In the genomic region with DNA sequence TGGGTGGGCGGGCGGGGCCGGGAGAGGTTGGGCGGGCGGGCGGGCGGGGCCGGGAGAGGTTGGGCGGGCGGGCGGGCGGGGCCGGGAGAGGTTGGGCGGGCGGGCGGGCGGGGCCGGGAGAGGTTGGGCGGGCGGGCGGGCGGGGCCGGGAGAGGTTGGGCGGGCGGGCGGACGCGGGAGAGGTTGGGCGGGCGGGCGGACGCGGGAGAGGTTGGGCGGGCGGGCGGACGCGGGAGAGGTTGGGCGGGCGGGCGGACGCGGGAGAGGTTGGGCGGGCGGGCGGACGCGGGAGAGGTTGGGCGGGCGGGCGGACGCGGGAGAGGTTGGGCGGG, we compare ENCODE assay signal across 8 cellular contexts. TPM values are rescaled to one million over a fixed set of nuclear protein-coding genes. Genes with fewer than 3 reads are reported as not detected.
DNase-seq lines count a peak whose midpoint lies in the region; ATAC-seq, FAIRE-seq and TF ChIP-seq lines count a peak whose summit lies in the region.
"Not testable (repeated sequence)": the region's sequence is repeated elsewhere in the genome, so short reads cannot be mapped to it uniquely, and the experiment has no call there.

No MANE protein-coding gene starts in this region.

- DNase-seq in DND-41; activated CD4-positive, alpha-beta T cell treated with anti-CD3 and anti-CD28 coated beads for 36 hours; brain microvascular endothelial cell; esophagus squamous epithelium (lab: John Stamatoyannopoulos, UW); memory B cell (ENCODE audit: low spot score in 2 of 2); small intestine; uterus: not testable (repeated sequence)

- H3K4me2 ChIP-seq in DND-41 (ENCODE audit: insufficient read depth, low read length) (peak overlapping the region; percentile 63; the same call in 1 of the 2 replicates), OCI-LY1 (ENCODE audit: low read length) (peak overlapping the region; percentile 94; the same call in 1 of the 2 replicates)

- H3K4me3 Mint-ChIP-seq in activated CD4-positive, alpha-beta T cell treated with anti-CD3 and anti-CD28 coated beads for 36 hours: peak overlapping the region; percentile 87
- H3K4me3 Mint-ChIP-seq in memory B cell: peak overlapping the region; percentile 89

- CTCF ChIA-PET in activated CD4-positive, alpha-beta T cell treated with anti-CD3 and anti-CD28 coated beads for 36 hours (lab: Charles Lee): interaction anchor here (1.1 to 2.9 kb wide), 2 partner anchors 10 to 48 kb away, joined by 4 to 31 read pairs; partner anchors contain the start of gene NMT1

- intact Hi-C loops in activated CD4-positive, alpha-beta T cell treated with anti-CD3 and anti-CD28 coated beads for 36 hours (cut with DNase I, micrococcal nuclease): loop anchor here (1.0 to 5.0 kb wide), 11 partner anchors 10 to 1274 kb away; partner anchors contain the start of genes NMT1 (in 2 of the 2), C1QL1 (in 1 of the 2), DUSP3 (in 1 of the 2) and EFTUD2 (in 1 of the 2)
- intact Hi-C loops in esophagus squamous epithelium (cut with DNase I): loop anchor here (5.0 kb wide), 1 partner anchor 41 kb away; no protein-coding TSS in a partner anchor
- intact Hi-C loops in uterus (cut with DNase I; ENCODE audit: low total_unique reads): not testable (repeated sequence)

- no CpG with 5 or more reads among the region's 54 CpGs for WGBS in esophagus squamous epithelium, 2 donors
- WGBS in small intestine, 3 donors: 0% methylated on average over 4 of the region's 54 CpGs; no CpG with 5 or more reads in 2 of the 3 donors

- H3K9me3 ChIP-seq in DND-41 (ENCODE audit: insufficient read depth, low read length, severe bottlenecking); OCI-LY1 (ENCODE audit: low read length); esophagus squamous epithelium; small intestine (ENCODE audit: control insufficient read depth, low read depth); uterus: not testable (repeated sequence)

- not testable (repeated sequence) for H3K36me3 ChIP-seq in DND-41 (ENCODE audit: insufficient read depth, low read length); OCI-LY1 (ENCODE audit: insufficient read depth, low read length); brain microvascular endothelial cell (replicated peaks); esophagus squamous epithelium; small intestine (ENCODE audit: control insufficient read depth in 2 of 2, insufficient read depth in 2 of 2, low read length in 2 of 2); uterus

- not testable (repeated sequence) for H3K9me3 Mint-ChIP-seq in activated CD4-positive, alpha-beta T cell treated with anti-CD3 and anti-CD28 coated beads for 36 hours (ENCODE audit: low read depth); memory B cell

- not testable (repeated sequence) for H3K27me3 Mint-ChIP-seq in activated CD4-positive, alpha-beta T cell treated with anti-CD3 and anti-CD28 coated beads for 36 hours; memory B cell

- not testable (repeated sequence) for H2AFZ ChIP-seq in DND-41 (ENCODE audit: low read depth, low read length); OCI-LY1 (ENCODE audit: low read length)

- TF ChIP-seq POLR2A in esophagus squamous epithelium (IDR thresholded peaks at IDR 0.05); uterus (IDR thresholded peaks at IDR 0.05): not testable (repeated sequence)

- H3K27me3 ChIP-seq in DND-41 (ENCODE audit: insufficient read depth, low read length, poor library complexity); OCI-LY1 (ENCODE audit: insufficient read depth, low read length); brain microvascular endothelial cell (replicated peaks); esophagus squamous epithelium; small intestine (ENCODE audit: control insufficient read depth in 2 of 2, insufficient read depth in 2 of 2, low read length in 2 of 2); uterus: not testable (repeated sequence)

- ATAC-seq in DND-41 (ENCODE audit: insufficient read depth, low read depth); activated CD4-positive, alpha-beta T cell treated with anti-CD3 and anti-CD28 coated beads for 36 hours; memory B cell (ENCODE audit: low read depth): not testable (repeated sequence)

- peaks cover 34% of the 10 kb centered on the region for H3K4me1 ChIP-seq in DND-41 (ENCODE audit: insufficient read depth, low read length)
- H3K4me1 ChIP-seq in OCI-LY1 (ENCODE audit: insufficient read depth, low read length, severe bottlenecking): peaks cover 32% of the 10 kb centered on the region
- H3K4me1 ChIP-seq in esophagus squamous epithelium: peaks cover 22 to 57% (median 36%) of the 10 kb centered on the region in 3 donors
- H3K4me1 ChIP-seq in small intestine (ENCODE audit: control insufficient read depth in 2 of 2, insufficient read depth in 1 of 2, low read depth in 1 of 2, low read length in 1 of 2); uterus: not testable (repeated sequence)

- in situ Hi-C loops in brain microvascular endothelial cell (cut with HindIII; ENCODE audit: low pct_ligation_motif_present, low sequenced_read_pairs): not testable (repeated sequence)

- not testable (repeated sequence) for H3K4me3 ChIP-seq in DND-41 (ENCODE audit: low read depth in 1 of 2, low read length in 2 of 2)
- H3K4me3 ChIP-seq in OCI-LY1 (ENCODE audit: low read depth, low read length, poor library complexity, severe bottlenecking) (peak overlapping the region; percentile 76), brain microvascular endothelial cell (ENCODE audit: low read depth, low read length) (peak overlapping the region; percentile 64), esophagus squamous epithelium (peak overlapping the region; percentile 26 to 86 (median 52)), small intestine (ENCODE audit: low read depth in 1 of 2, low read length in 2 of 2) (peak overlapping the region; percentile 38 to 69), uterus (peak overlapping the region; percentile 37 to 48)

- POLR2A ChIA-PET in activated CD4-positive, alpha-beta T cell treated with anti-CD3 and anti-CD28 coated beads for 36 hours (lab: Charles Lee): interaction anchor here (0.6 to 1.9 kb wide), 2 partner anchors 10 to 573 kb away, joined by 5 to 6 read pairs; partner anchors contain the start of gene NMT1

- H3K9ac ChIP-seq in DND-41 (ENCODE audit: low read depth, low read length): peak overlapping the region; percentile 66
- peak overlapping the region; percentile 94; the same call in 1 of the 2 replicates for H3K9ac ChIP-seq in OCI-LY1 (ENCODE audit: low read length)

- H3K79me2 ChIP-seq in DND-41 (ENCODE audit: insufficient read depth, low read length) (peaks cover 51% of the 10 kb centered on the region), OCI-LY1 (ENCODE audit: insufficient read depth, low read length) (peaks cover 26% of the 10 kb centered on the region)

- peaks cover 48% of the 10 kb centered on the region for H3K4me1 Mint-ChIP-seq in activated CD4-positive, alpha-beta T cell treated with anti-CD3 and anti-CD28 coated beads for 36 hours
- H3K4me1 Mint-ChIP-seq in memory B cell: peaks cover 19% of the 10 kb centered on the region

- H3K27ac Mint-ChIP-seq in activated CD4-positive, alpha-beta T cell treated with anti-CD3 and anti-CD28 coated beads for 36 hours; memory B cell: not testable (repeated sequence)

- not testable (repeated sequence) for H3K9me2 ChIP-seq in OCI-LY1 (ENCODE audit: low read depth, low read length)

- H3K27ac ChIP-seq in DND-41 (ENCODE audit: low read length); brain microvascular endothelial cell: not testable (repeated sequence)
- peak overlapping the region; percentile 90 for H3K27ac ChIP-seq in OCI-LY1 (ENCODE audit: low read depth, low read length, poor library complexity, severe bottlenecking)
- H3K27ac ChIP-seq in esophagus squamous epithelium: peak overlapping the region; percentile 85 to 99 (median 94)
- H3K27ac ChIP-seq in small intestine (ENCODE audit: low read depth in 1 of 2, low read length in 1 of 2): peak overlapping the region in 1 of 2 donors; percentile 83
- peak overlapping the region in 1 of 2 donors; percentile 79 for H3K27ac ChIP-seq in uterus

- H3K36me3 Mint-ChIP-seq in activated CD4-positive, alpha-beta T cell treated with anti-CD3 and anti-CD28 coated beads for 36 hours (ENCODE audit: low read depth): peaks cover 26% of the 10 kb centered on the region
- not testable (repeated sequence) for H3K36me3 Mint-ChIP-seq in memory B cell

- FAIRE-seq in small intestine (lab: Jason Lieb, UNC): not testable (repeated sequence)

- TF ChIP-seq CTCF in DND-41 (IDR thresholded peaks at IDR 0.05; ENCODE audit: borderline replicate concordance, extremely low read depth, low read length, poor library complexity, severe bottlenecking); OCI-LY1 (IDR thresholded peaks at IDR 0.05; ENCODE audit: low read length); brain microvascular endothelial cell (IDR thresholded peaks at IDR 0.05; ENCODE audit: low read depth, low read length, missing control alignments); esophagus squamous epithelium (IDR thresholded peaks at IDR 0.05); uterus (IDR thresholded peaks at IDR 0.05): not testable (repeated sequence)

- H3F3A ChIP-seq in OCI-LY1 (ENCODE audit: insufficient read depth, low read length): not testable (repeated sequence)

- not testable (repeated sequence) for H4K20me1 ChIP-seq in DND-41 (ENCODE audit: insufficient read depth, low read length); OCI-LY1 (ENCODE audit: insufficient read depth, low read length)

RNA-seq across cellular contexts. Expression of gene DCAKD, which starts 0.3 kb away (rescaled TPM):
- total RNA-seq in activated CD4-positive, alpha-beta T cell treated with anti-CD3 and anti-CD28 coated beads for 36 hours: 10 to 100 TPM; 34.8 to 36.2 TPM
- total RNA-seq in esophagus squamous epithelium (10 to 100 TPM; 23.8 to 44.1 (median 34.7) TPM), uterus (10 to 100 TPM; 26.8 to 57.1 (median 37.7) TPM)
- 10 to 100 TPM in 1 of 3 donors, 1 to 10 TPM in 2; 4.2 to 15.2 (median 7.6) TPM for polyA plus RNA-seq in small intestine

RNA-seq across cellular contexts. Expression of gene NMT1, which starts 9.4 kb away (rescaled TPM):
- total RNA-seq in activated CD4-positive, alpha-beta T cell treated with anti-CD3 and anti-CD28 coated beads for 36 hours: 100 to 1,000 TPM; 170 to 175 TPM
- total RNA-seq in esophagus squamous epithelium (10 to 100 TPM; 54.6 to 66.2 (median 57.8) TPM), uterus (100 to 1,000 TPM in 1 of 4 donors, 10 to 100 TPM in 3; 25.6 to 115 (median 72.3) TPM)
- 100 to 1,000 TPM in 1 of 3 donors, 10 to 100 TPM in 2; 38.9 to 131 (median 95.1) TPM for polyA plus RNA-seq in small intestine
